In the genomic region with DNA sequence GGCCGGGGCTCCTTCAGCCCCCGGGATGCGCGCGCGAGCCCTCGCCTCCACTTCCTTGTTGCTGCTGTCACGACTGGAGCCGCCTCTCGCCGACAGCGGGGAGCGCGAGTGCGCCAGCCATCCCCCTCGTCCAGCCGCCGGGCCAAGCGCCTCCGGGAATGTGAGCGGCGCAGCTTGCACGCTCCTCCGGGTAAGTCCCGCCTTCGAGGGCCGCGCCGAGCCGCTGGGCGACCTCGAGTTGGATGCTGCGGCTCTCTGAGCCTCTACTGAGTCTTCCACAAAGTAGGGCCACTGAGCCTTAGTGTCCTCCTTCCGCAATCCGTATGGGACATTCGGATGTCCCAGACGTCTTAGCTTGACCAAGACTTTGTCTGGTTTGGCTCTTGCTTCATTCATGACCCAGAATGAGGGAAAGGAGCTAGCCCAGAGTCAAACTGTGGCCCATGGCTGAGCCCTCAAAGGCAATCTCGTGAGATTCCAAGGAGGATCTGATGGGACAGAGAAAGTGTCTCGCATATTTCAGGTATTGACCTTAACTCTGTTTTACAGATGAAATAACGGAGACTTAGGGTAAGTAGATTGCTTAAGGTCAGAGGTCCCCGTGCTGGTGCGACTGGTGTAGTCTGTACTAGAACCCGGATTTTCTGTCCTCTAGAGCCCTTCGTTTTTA, we compare ENCODE assay signal across 1 cellular context.
A peak's percentile ranks its signal among the peaks of the same experiment; 100 is the strongest.
TF ChIP-seq lines count a peak whose summit lies in the region.

No MANE protein-coding gene starts in this region.

TF ChIP-seq in HepG2, 621 proteins besides CTCF, POLR2A, EP300 and RAD21 (continues in another document):
- no peak for TF ChIP-seq SIN3B (IDR thresholded peaks at IDR 0.05; ENCODE audit: low read length)
- peak; percentile 14; the same call in 1 of the 2 replicates for TF ChIP-seq ZNF451 (CRISPR knock-in tag; IDR thresholded peaks at IDR 0.05)
- TF ChIP-seq KDM1A (CRISPR knock-in tag; IDR thresholded peaks at IDR 0.05), result 0 out of 2 replicates have a peak, but pooled peaks have one; percentile 18
- TF ChIP-seq SP4 (CRISPR knock-in tag; IDR thresholded peaks at IDR 0.05), result no peak
- 0 out of 2 replicates have a peak, but pooled peaks have one; percentile 35 for TF ChIP-seq ZC3H13 (CRISPR knock-in tag; IDR thresholded peaks at IDR 0.05)
- no peak for TF ChIP-seq MAFK (conservative IDR thresholded peaks at IDR 0.05 in 1 of 2, IDR thresholded peaks at IDR 0.05 in 1 of 2; ENCODE audit: low read length in 2 of 2)
- TF ChIP-seq CHD2 (IDR thresholded peaks at IDR 0.05; ENCODE audit: low read depth, low read length), result peak; percentile 76
- no peak for TF ChIP-seq RNF2 (conservative IDR thresholded peaks at IDR 0.05; ENCODE audit: low read depth)
- no peak for TF ChIP-seq SAP130 (CRISPR knock-in tag; IDR thresholded peaks at IDR 0.05; ENCODE audit: low read depth)
- TF ChIP-seq PAXIP1 (CRISPR knock-in tag; conservative IDR thresholded peaks at IDR 0.05), result peak; percentile 2; the same call in 1 of the 2 replicates
- TF ChIP-seq ETS1 (CRISPR knock-in tag; IDR thresholded peaks at IDR 0.05), result 0 out of 2 replicates have a peak, but pooled peaks have one; percentile 15
- TF ChIP-seq ADNP (CRISPR knock-in tag; IDR thresholded peaks at IDR 0.05), result 0 out of 2 replicates have a peak, but pooled peaks have one; percentile 36
- 0 out of 2 replicates have a peak, but pooled peaks have one; percentile 35 for TF ChIP-seq SIN3A (IDR thresholded peaks at IDR 0.05; ENCODE audit: borderline replicate concordance, low read depth, low read length)
- TF ChIP-seq, protein P1, sequence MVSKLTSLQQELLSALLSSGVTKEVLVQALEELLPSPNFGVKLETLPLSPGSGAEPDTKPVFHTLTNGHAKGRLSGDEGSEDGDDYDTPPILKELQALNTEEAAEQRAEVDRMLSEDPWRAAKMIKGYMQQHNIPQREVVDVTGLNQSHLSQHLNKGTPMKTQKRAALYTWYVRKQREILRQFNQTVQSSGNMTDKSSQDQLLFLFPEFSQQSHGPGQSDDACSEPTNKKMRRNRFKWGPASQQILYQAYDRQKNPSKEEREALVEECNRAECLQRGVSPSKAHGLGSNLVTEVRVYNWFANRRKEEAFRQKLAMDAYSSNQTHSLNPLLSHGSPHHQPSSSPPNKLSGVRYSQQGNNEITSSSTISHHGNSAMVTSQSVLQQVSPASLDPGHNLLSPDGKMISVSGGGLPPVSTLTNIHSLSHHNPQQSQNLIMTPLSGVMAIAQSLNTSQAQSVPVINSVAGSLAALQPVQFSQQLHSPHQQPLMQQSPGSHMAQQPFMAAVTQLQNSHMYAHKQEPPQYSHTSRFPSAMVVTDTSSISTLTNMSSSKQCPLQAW (CRISPR knock-in tag; IDR thresholded peaks at IDR 0.05), result no peak
- TF ChIP-seq NR2F6 (IDR thresholded peaks at IDR 0.05), result peak; percentile 27; the same call in 1 of the 2 replicates
- TF ChIP-seq NR2F6 (CRISPR knock-in tag; IDR thresholded peaks at IDR 0.05), result no peak
- TF ChIP-seq ZBTB14 (CRISPR knock-in tag; IDR thresholded peaks at IDR 0.05), result 0 out of 2 replicates have a peak, but pooled peaks have one; percentile 19
- TF ChIP-seq ZNF552 (CRISPR knock-in tag; IDR thresholded peaks at IDR 0.05; ENCODE audit: borderline replicate concordance), result 0 out of 2 replicates have a peak, but pooled peaks have one; percentile 18
- TF ChIP-seq CBX2 (IDR thresholded peaks at IDR 0.05; ENCODE audit: low read depth, low read length), result peak; percentile 89
- no peak for TF ChIP-seq CBX2 (CRISPR knock-in tag; IDR thresholded peaks at IDR 0.05; ENCODE audit: low read depth)
- 0 out of 2 replicates have a peak, but pooled peaks have one; percentile 0 for TF ChIP-seq MEIS2 (CRISPR knock-in tag; IDR thresholded peaks at IDR 0.05)
- TF ChIP-seq ZNF318 (CRISPR knock-in tag; IDR thresholded peaks at IDR 0.05), result 0 out of 2 replicates have a peak, but pooled peaks have one; percentile 2
- TF ChIP-seq ZFP36L1 (CRISPR knock-in tag; IDR thresholded peaks at IDR 0.05), result no peak
- 0 out of 2 replicates have a peak, but pooled peaks have one; percentile 36 for TF ChIP-seq CCDC6 (CRISPR knock-in tag; IDR thresholded peaks at IDR 0.05)
- TF ChIP-seq, protein P2, sequence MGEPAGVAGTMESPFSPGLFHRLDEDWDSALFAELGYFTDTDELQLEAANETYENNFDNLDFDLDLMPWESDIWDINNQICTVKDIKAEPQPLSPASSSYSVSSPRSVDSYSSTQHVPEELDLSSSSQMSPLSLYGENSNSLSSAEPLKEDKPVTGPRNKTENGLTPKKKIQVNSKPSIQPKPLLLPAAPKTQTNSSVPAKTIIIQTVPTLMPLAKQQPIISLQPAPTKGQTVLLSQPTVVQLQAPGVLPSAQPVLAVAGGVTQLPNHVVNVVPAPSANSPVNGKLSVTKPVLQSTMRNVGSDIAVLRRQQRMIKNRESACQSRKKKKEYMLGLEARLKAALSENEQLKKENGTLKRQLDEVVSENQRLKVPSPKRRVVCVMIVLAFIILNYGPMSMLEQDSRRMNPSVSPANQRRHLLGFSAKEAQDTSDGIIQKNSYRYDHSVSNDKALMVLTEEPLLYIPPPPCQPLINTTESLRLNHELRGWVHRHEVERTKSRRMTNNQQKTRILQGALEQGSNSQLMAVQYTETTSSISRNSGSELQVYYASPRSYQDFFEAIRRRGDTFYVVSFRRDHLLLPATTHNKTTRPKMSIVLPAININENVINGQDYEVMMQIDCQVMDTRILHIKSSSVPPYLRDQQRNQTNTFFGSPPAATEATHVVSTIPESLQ (CRISPR knock-in tag; conservative IDR thresholded peaks at IDR 0.05), result no peak
- TF ChIP-seq, protein P3, sequence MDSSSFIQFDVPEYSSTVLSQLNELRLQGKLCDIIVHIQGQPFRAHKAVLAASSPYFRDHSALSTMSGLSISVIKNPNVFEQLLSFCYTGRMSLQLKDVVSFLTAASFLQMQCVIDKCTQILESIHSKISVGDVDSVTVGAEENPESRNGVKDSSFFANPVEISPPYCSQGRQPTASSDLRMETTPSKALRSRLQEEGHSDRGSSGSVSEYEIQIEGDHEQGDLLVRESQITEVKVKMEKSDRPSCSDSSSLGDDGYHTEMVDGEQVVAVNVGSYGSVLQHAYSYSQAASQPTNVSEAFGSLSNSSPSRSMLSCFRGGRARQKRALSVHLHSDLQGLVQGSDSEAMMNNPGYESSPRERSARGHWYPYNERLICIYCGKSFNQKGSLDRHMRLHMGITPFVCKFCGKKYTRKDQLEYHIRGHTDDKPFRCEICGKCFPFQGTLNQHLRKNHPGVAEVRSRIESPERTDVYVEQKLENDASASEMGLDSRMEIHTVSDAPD (CRISPR knock-in tag; IDR thresholded peaks at IDR 0.05), result 0 out of 2 replicates have a peak, but pooled peaks have one; percentile 5
- TF ChIP-seq ZNF563 (CRISPR knock-in tag; IDR thresholded peaks at IDR 0.05), result peak; percentile 28; the same call in 1 of the 2 replicates
- TF ChIP-seq DNMT1 (CRISPR knock-in tag; IDR thresholded peaks at IDR 0.05), result 0 out of 2 replicates have a peak, but pooled peaks have one; percentile 57
- TF ChIP-seq ZNF768 (CRISPR knock-in tag; IDR thresholded peaks at IDR 0.05), result peak; percentile 100
- TF ChIP-seq, protein P4, sequence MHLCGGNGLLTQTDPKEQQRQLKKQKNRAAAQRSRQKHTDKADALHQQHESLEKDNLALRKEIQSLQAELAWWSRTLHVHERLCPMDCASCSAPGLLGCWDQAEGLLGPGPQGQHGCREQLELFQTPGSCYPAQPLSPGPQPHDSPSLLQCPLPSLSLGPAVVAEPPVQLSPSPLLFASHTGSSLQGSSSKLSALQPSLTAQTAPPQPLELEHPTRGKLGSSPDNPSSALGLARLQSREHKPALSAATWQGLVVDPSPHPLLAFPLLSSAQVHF (CRISPR knock-in tag; IDR thresholded peaks at IDR 0.05), result 0 out of 2 replicates have a peak, but pooled peaks have one; percentile 11
- TF ChIP-seq POLR2G (IDR thresholded peaks at IDR 0.05; ENCODE audit: low read depth, low read length), result no peak
- TF ChIP-seq NR1H2 (CRISPR knock-in tag; IDR thresholded peaks at IDR 0.05; ENCODE audit: borderline replicate concordance, low read depth), result peak; percentile 21; the same call in 1 of the 2 replicates
- TF ChIP-seq AHR (CRISPR knock-in tag; IDR thresholded peaks at IDR 0.05), result 0 out of 2 replicates have a peak, but pooled peaks have one; percentile 3
